Comparison of ENCODE assay signal across 28 cellular contexts in the genomic region with DNA sequence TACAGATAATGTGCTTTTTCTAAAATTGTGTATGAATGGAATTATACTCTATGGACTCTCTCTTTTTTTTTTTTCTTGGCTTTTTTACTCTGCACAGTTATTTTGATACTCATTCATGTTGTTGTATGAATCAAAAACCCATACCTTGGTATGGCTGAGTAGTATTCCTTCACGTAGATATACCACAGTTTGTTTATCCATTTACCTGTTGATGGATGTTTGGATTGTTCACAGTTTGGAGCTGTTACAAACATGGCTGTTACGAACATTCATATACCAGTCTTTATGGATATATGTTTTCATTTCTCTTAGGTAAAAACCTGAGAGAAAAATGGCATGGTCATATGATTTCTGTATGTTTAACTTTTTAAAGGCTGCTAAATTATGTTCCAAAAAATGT.
"Had no signal": no experiment of that assay in that cellular context is flagged by ENCODE, and none has a peak within 500 bp of the region (broad histone marks: within the 10 kb centered on the region; RNA-seq: fewer than 3 reads in every experiment).

No MANE protein-coding gene starts in this region.

- H3K9me3 ChIP-seq: gastrocnemius medialis, left lung, mucosa of descending colon, neutrophil, right atrium auricular region, suprapubic skin, vagina had no signal

- H3K79me2 ChIP-seq: parathyroid adenoma had no signal

- H3K27ac ChIP-seq: coronary artery, gastrocnemius medialis, heart right ventricle, left lung, neutrophil, parathyroid adenoma, right atrium auricular region, suprapubic skin, vagina had no signal

- H3K4me3 Mint-ChIP-seq: mesothelial cell of epicardium; naive B cell; natural killer cell treated with Interleukin-12 subunit alpha and Interleukin-12 subunit beta and Interleukin-15 and Interleukin-18, amount 100 ng/mL, for 72 hours; neural crest cell; stimulated activated naive CD8-positive, alpha-beta T cell treated with anti-CD3 and anti-CD28 coated beads, Interleukin-15, amount 100 ng/mL, for 72 hours had no signal

- H3K4me3 ChIP-seq: coronary artery, gastrocnemius medialis, heart right ventricle, left lung, mucosa of descending colon, right atrium auricular region, smooth muscle cell, suprapubic skin, vagina had no signal

- H3K4me1 Mint-ChIP-seq: mesothelial cell of epicardium; naive B cell; neural crest cell; stimulated activated naive CD8-positive, alpha-beta T cell treated with anti-CD3 and anti-CD28 coated beads, Interleukin-15, amount 100 ng/mL, for 72 hours had no signal

- H3K27me3 ChIP-seq: gastrocnemius medialis, heart right ventricle, left lung, neutrophil, right atrium auricular region, suprapubic skin, vagina had no signal

- H3K4me1 ChIP-seq: gastrocnemius medialis, heart right ventricle, left lung, parathyroid adenoma, right atrium auricular region, suprapubic skin, vagina had no signal

- H3K27me3 Mint-ChIP-seq: naive B cell; natural killer cell treated with Interleukin-12 subunit alpha and Interleukin-12 subunit beta and Interleukin-15 and Interleukin-18, amount 100 ng/mL, for 72 hours; progenitor cell of endocrine pancreas; stimulated activated naive CD8-positive, alpha-beta T cell treated with anti-CD3 and anti-CD28 coated beads, Interleukin-15, amount 100 ng/mL, for 72 hours had no signal

- ATAC-seq: gastrocnemius medialis; heart right ventricle; left cardiac atrium; left lung; mucosa of descending colon; natural killer cell treated with Interleukin-12 subunit alpha and Interleukin-12 subunit beta and Interleukin-15 and Interleukin-18, amount 100 ng/mL, for 72 hours; sciatic nerve; stimulated activated naive CD8-positive, alpha-beta T cell treated with anti-CD3 and anti-CD28 coated beads, Interleukin-15, amount 100 ng/mL, for 72 hours had no signal

- H3K27ac Mint-ChIP-seq: mesothelial cell of epicardium; naive B cell; natural killer cell treated with Interleukin-12 subunit alpha and Interleukin-12 subunit beta and Interleukin-15 and Interleukin-18, amount 100 ng/mL, for 72 hours; progenitor cell of endocrine pancreas; stimulated activated naive CD8-positive, alpha-beta T cell treated with anti-CD3 and anti-CD28 coated beads, Interleukin-15, amount 100 ng/mL, for 72 hours had no signal

- H2AFZ ChIP-seq: parathyroid adenoma had no signal

- DNase-seq: effector memory CD4-positive, alpha-beta T cell; gastrocnemius medialis; glutamatergic neuron; heart right ventricle; hippocampal formation; left cardiac atrium; left lung; mucosa of descending colon; naive B cell; stimulated activated CD4-positive, alpha-beta T cell treated with anti-CD3 and anti-CD28 coated beads, Interleukin-12 subunit alpha, Interleukin-12 subunit beta, amount 100 ng/mL, for 4 hours; stimulated activated CD4-positive, alpha-beta T cell treated with anti-CD3 and anti-CD28 coated beads, Interleukin-1b, Interleukin-23, amount 100 ng/mL, for 48 hours; stimulated activated CD4-positive, alpha-beta T cell treated with anti-CD3 and anti-CD28 coated beads, Interleukin-4, amount 100 ng/mL, for 1 hour; stimulated activated CD8-positive, alpha-beta memory T cell treated with anti-CD3 and anti-CD28 coated beads, Interleukin-4, amount 100 ng/mL, for 48 hours; stimulated activated naive CD4-positive, alpha-beta T cell; stimulated activated naive CD8-positive, alpha-beta T cell treated with anti-CD3 and anti-CD28 coated beads, Interleukin-15, amount 100 ng/mL, for 72 hours; trophoblast cell had no signal
